In genomic region chr9:2032234-2032633, GRCh38 we compare ENCODE assay signal across 22 cellular contexts. TPM values are rescaled to one million over a fixed set of nuclear protein-coding genes. Genes with fewer than 3 reads are reported as not detected.
DNase-seq lines count a peak whose midpoint lies in the region; FAIRE-seq and TF ChIP-seq lines count a peak whose summit lies in the region.
"Had no signal": no experiment of that assay in that cellular context is flagged by ENCODE, and none has a peak within 500 bp of the region (broad histone marks: within the 10 kb centered on the region; RNA-seq: fewer than 3 reads in every experiment).

No MANE protein-coding gene starts in this region.

- H3K4ac ChIP-seq in mesenchymal stem cell (ENCODE audit: low read depth in 1 of 2, low read length in 2 of 2) = no peak overlapping the region

- H3K27me3 ChIP-seq in CD4-positive, alpha-beta memory T cell (ENCODE audit: insufficient read depth, low read length) = no peaks in the 10 kb centered on the region
- no peaks in the 10 kb centered on the region for H3K27me3 ChIP-seq in mesenchymal stem cell (ENCODE audit: control insufficient read depth in 1 of 2, insufficient read depth in 1 of 2, low read length in 2 of 2)
- H3K27me3 ChIP-seq in small intestine (ENCODE audit: control insufficient read depth in 2 of 2, insufficient read depth in 2 of 2, low read length in 2 of 2) = no peaks in the 10 kb centered on the region
- H3K27me3 ChIP-seq: transverse colon had no signal

- H3K27me3 Mint-ChIP-seq in CD4-positive, alpha-beta memory T cell = no peaks in the 10 kb centered on the region
- H3K27me3 Mint-ChIP-seq in HFFc6 (ENCODE audit: insufficient read depth) = no peaks in the 10 kb centered on the region; the same call in 1 of the 2 replicates
- H3K27me3 Mint-ChIP-seq in activated naive CD8-positive, alpha-beta T cell = no peaks in the 10 kb centered on the region

- TF ChIP-seq CTCF in HFFc6 (IDR thresholded peaks at IDR 0.05) = no peak

- H3K18ac ChIP-seq in mesenchymal stem cell (ENCODE audit: low read depth in 1 of 2, low read length in 2 of 2) = no peak overlapping the region

- H2BK5ac ChIP-seq in mesenchymal stem cell (ENCODE audit: low read depth, low read length, poor library complexity, severe bottlenecking) = no peak overlapping the region

- H3K9ac ChIP-seq in mesenchymal stem cell (ENCODE audit: low read length) = peak overlapping the region; percentile 0

- no peak overlapping the region for H2BK12ac ChIP-seq in mesenchymal stem cell (ENCODE audit: low read length in 2 of 2)

- H3K36me3 Mint-ChIP-seq in CD4-positive, alpha-beta memory T cell = peaks cover 56 to 71% of the 10 kb centered on the region in 2 donors
- peaks cover 45% of the 10 kb centered on the region for H3K36me3 Mint-ChIP-seq in HFFc6 (ENCODE audit: low read depth)
- H3K36me3 Mint-ChIP-seq in activated naive CD8-positive, alpha-beta T cell = peaks cover 9% of the 10 kb centered on the region

- no peaks in the 10 kb centered on the region for H3K9me3 Mint-ChIP-seq in CD4-positive, alpha-beta memory T cell
- H3K9me3 Mint-ChIP-seq in HFFc6 = no peaks in the 10 kb centered on the region
- no peaks in the 10 kb centered on the region for H3K9me3 Mint-ChIP-seq in activated naive CD8-positive, alpha-beta T cell (ENCODE audit: low read depth)
- H3K9me3 Mint-ChIP-seq: activated naive CD4-positive, alpha-beta T cell treated with anti-CD3 and anti-CD28 coated beads for 36 hours; endodermal cell; nephron progenitor cell had no signal

- peak overlapping the region in 4 of 7 donors; percentile 12 to 89 (median 44) for H3K27ac Mint-ChIP-seq in CD4-positive, alpha-beta memory T cell
- H3K27ac Mint-ChIP-seq in HFFc6 = peak overlapping the region; percentile 51
- peak overlapping the region; percentile 79 for H3K27ac Mint-ChIP-seq in activated naive CD8-positive, alpha-beta T cell
- H3K27ac Mint-ChIP-seq: activated naive CD4-positive, alpha-beta T cell treated with anti-CD3 and anti-CD28 coated beads for 36 hours; endodermal cell; nephron progenitor cell had no signal

- no peak overlapping the region for H4K8ac ChIP-seq in mesenchymal stem cell (ENCODE audit: low read length)

- H2AFZ ChIP-seq in mesenchymal stem cell (ENCODE audit: low read depth, low read length) = no peak overlapping the region

- H3K14ac ChIP-seq in mesenchymal stem cell (ENCODE audit: low read length in 2 of 2) = no peak overlapping the region

- H3K36me3 ChIP-seq in CD4-positive, alpha-beta memory T cell (ENCODE audit: insufficient read depth, low read length) = peaks cover 33% of the 10 kb centered on the region
- H3K36me3 ChIP-seq in mesenchymal stem cell (ENCODE audit: control insufficient read depth in 1 of 2, insufficient read depth in 2 of 2, low read depth in 1 of 2, low read length in 2 of 2) = peaks cover 11 to 50% of the 10 kb centered on the region in 2 experiments
- peaks cover under 1 to 12% of the 10 kb centered on the region in 2 donors for H3K36me3 ChIP-seq in small intestine (ENCODE audit: control insufficient read depth in 2 of 2, insufficient read depth in 2 of 2, low read length in 2 of 2)

- no peak overlapping the region for H2AK5ac ChIP-seq in mesenchymal stem cell (ENCODE audit: low read length, severe bottlenecking)

- H2BK120ac ChIP-seq in mesenchymal stem cell (ENCODE audit: low read depth, low read length) = no peak overlapping the region

- POLR2A ChIA-PET in CD4-positive, alpha-beta memory T cell (lab: Charles Lee; ENCODE audit: partially characterized antibody) = interaction anchor here (1.3 to 2.4 kb wide), 2 partner anchors 15 to 21 kb away, joined by 4 to 11 read pairs; no protein-coding TSS in a partner anchor

- peaks cover 55 to 77% (median 60%) of the 10 kb centered on the region in 4 donors for H3K4me1 Mint-ChIP-seq in CD4-positive, alpha-beta memory T cell
- H3K4me1 Mint-ChIP-seq in HFFc6 (ENCODE audit: low read depth) = peaks cover 65% of the 10 kb centered on the region
- H3K4me1 Mint-ChIP-seq in activated naive CD8-positive, alpha-beta T cell (ENCODE audit: low read depth) = peaks cover 67% of the 10 kb centered on the region
- H3K4me1 Mint-ChIP-seq: endodermal cell, nephron progenitor cell had no signal

- no peak for FAIRE-seq in small intestine (lab: Jason Lieb, UNC)
- FAIRE-seq: GM12878, H54, RCC 7860 had no signal

- peaks cover 56% of the 10 kb centered on the region for H3K4me1 ChIP-seq in CD4-positive, alpha-beta memory T cell (ENCODE audit: insufficient read depth, low read length)
- H3K4me1 ChIP-seq in mesenchymal stem cell (ENCODE audit: control insufficient read depth, insufficient read depth, low read depth, low read length) = no peaks in the 10 kb centered on the region
- peaks cover 0 to 8% of the 10 kb centered on the region in 2 donors for H3K4me1 ChIP-seq in small intestine (ENCODE audit: control insufficient read depth in 2 of 2, insufficient read depth in 1 of 2, low read depth in 1 of 2, low read length in 1 of 2)

- no peak overlapping the region for H3K4me3 Mint-ChIP-seq in CD4-positive, alpha-beta memory T cell
- H3K4me3 Mint-ChIP-seq in HFFc6 = no peak overlapping the region; the same call in 1 of the 2 replicates
- H3K4me3 Mint-ChIP-seq in activated naive CD8-positive, alpha-beta T cell = no peak overlapping the region
- H3K4me3 Mint-ChIP-seq: activated naive CD4-positive, alpha-beta T cell treated with anti-CD3 and anti-CD28 coated beads for 36 hours; endodermal cell; nephron progenitor cell had no signal

- no peak overlapping the region for H4K91ac ChIP-seq in mesenchymal stem cell (ENCODE audit: low read length)

- H3K4me2 ChIP-seq in mesenchymal stem cell (ENCODE audit: low read length, poor library complexity, severe bottlenecking) = no peak overlapping the region

- CTCF ChIA-PET in CD4-positive, alpha-beta memory T cell (lab: Charles Lee; ENCODE audit: partially characterized antibody) = no interaction called here

- no peak for DNase-seq in CD4-positive, alpha-beta memory T cell
- DNase-seq in HFFc6 (no peak), mesenchymal stem cell (no peak), NOMO-1 treated with DMSO at 0.1 percent for 48 hours (lab: John Stamatoyannopoulos, UW; ENCODE audit: unreplicated experiment) (no peak), small intestine (no peak)
- no peak for DNase-seq in activated CD8-positive, alpha-beta memory T cell treated with anti-CD3 and anti-CD28 coated beads for 24 hours
- DNase-seq: activated CD4-positive, CD25-positive, alpha-beta regulatory T cell treated with anti-CD3 and anti-CD28 coated beads, Interleukin-2, amount 50 U/mL, for 72 hours; activated CD8-positive, alpha-beta memory T cell treated with anti-CD3 and anti-CD28 coated beads, Interleukin-2, amount 50 U/mL, for 4 hours; activated naive CD4-positive, alpha-beta T cell treated with anti-CD3 and anti-CD28 coated beads for 36 hours; DMS79; endodermal cell; Kasumi-1; left cardiac atrium; NCI-H1092 treated with DMSO at 0.1 percent for 48 hours; NCI-H2029 treated with DMSO at 0.1 percent for 48 hours; nephron progenitor cell; stimulated activated naive CD8-positive, alpha-beta T cell treated with anti-CD3 and anti-CD28 coated beads, Interleukin-15, Interleukin-2, amounts not matched to agents 100 U/mL and 50 U/mL, for 24 hours; transverse colon had no signal

- no peak overlapping the region for H3K4me3 ChIP-seq in CD4-positive, alpha-beta memory T cell (ENCODE audit: low read length in 2 of 2)
- no peak overlapping the region for H3K4me3 ChIP-seq in mesenchymal stem cell (ENCODE audit: insufficient read depth in 1 of 2, low read depth in 1 of 2, low read length in 2 of 2)
- no peak overlapping the region for H3K4me3 ChIP-seq in small intestine (ENCODE audit: low read depth in 1 of 2, low read length in 2 of 2)
- H3K4me3 ChIP-seq: GM12878, transverse colon had no signal

- H3K27ac ChIP-seq in CD4-positive, alpha-beta memory T cell (ENCODE audit: low read depth, low read length) = no peak overlapping the region
- H3K27ac ChIP-seq in mesenchymal stem cell (ENCODE audit: low read length, poor library complexity, severe bottlenecking) (no peak overlapping the region), small intestine (ENCODE audit: low read depth in 1 of 2, low read length in 1 of 2) (no peak overlapping the region)
- H3K27ac ChIP-seq: transverse colon had no signal

- WGBS in mesenchymal stem cell = 91% methylated on average over 5 of the region's 5 CpGs
- WGBS in small intestine, 3 donors = 61 to 76% (median 69%) methylated on average over 5 of the region's 5 CpGs

- H3K23ac ChIP-seq in mesenchymal stem cell (ENCODE audit: low read length in 2 of 2) = no peak overlapping the region

- intact Hi-C loops in CD4-positive, alpha-beta memory T cell (cut with micrococcal nuclease) = no loop called here

- H3K79me1 ChIP-seq in mesenchymal stem cell (replicated peaks; ENCODE audit: low read length, poor library complexity, severe bottlenecking) = peaks cover 26% of the 10 kb centered on the region

- H2BK15ac ChIP-seq in mesenchymal stem cell (ENCODE audit: low read depth, poor library complexity, severe bottlenecking) = no peak overlapping the region

- no peaks in the 10 kb centered on the region for H3K9me3 ChIP-seq in CD4-positive, alpha-beta memory T cell (ENCODE audit: control insufficient read depth in 1 of 2, low read length in 2 of 2)
- H3K9me3 ChIP-seq in mesenchymal stem cell (ENCODE audit: control insufficient read depth, low read length) (no peaks in the 10 kb centered on the region), small intestine (ENCODE audit: control insufficient read depth, low read depth) (no peaks in the 10 kb centered on the region)
- H3K9me3 ChIP-seq: transverse colon had no signal

RNA-seq across cellular contexts. Expression of gene SMARCA2, which starts 17.1 kb away (rescaled TPM):
- 100 to 1,000 TPM; 227 to 245 TPM for total RNA-seq in CD4-positive, alpha-beta memory T cell
- polyA plus RNA-seq in CD4-positive, alpha-beta memory T cell = 10 to 100 TPM; 18.5 to 57.4 TPM
- 100 to 1,000 TPM in 3 of 6 experiments, 10 to 100 TPM in 3; 73.2 to 113 (median 96.6) TPM for total RNA-seq in HFFc6 (2021; fragmentation: NEBNext Ultra II Directional; extraction: Animal tissue kit (Norgen Biotek cat#: 25700))
- 24.3 TPM for polyA plus RNA-seq in mesenchymal stem cell (2013, experiment 1 of 2)
- polyA plus RNA-seq in mesenchymal stem cell (2013, experiment 2 of 2) = 23.4 TPM
- 10 to 100 TPM; 28.2 to 36.3 (median 28.6) TPM for polyA plus RNA-seq in small intestine
